ENCODE assay signal across 19 cellular contexts in genomic region chr2:231138699-231139098, GRCh38. TPM values are rescaled to one million over a fixed set of nuclear protein-coding genes. Genes with fewer than 3 reads are reported as not detected.
A peak's percentile ranks its signal among the peaks of the same experiment; 100 is the strongest.
DNase-seq lines count a peak whose midpoint lies in the region; ATAC-seq, FAIRE-seq and TF ChIP-seq lines count a peak whose summit lies in the region.
"Had no signal": no experiment of that assay in that cellular context is flagged by ENCODE, and none has a peak within 500 bp of the region (broad histone marks: within the 10 kb centered on the region; RNA-seq: fewer than 3 reads in every experiment).

No MANE protein-coding gene starts in this region.

- TF ChIP-seq POLR2A in esophagus muscularis mucosa (IDR thresholded peaks at IDR 0.05; ENCODE audit: low read depth), result no peak

- no peak for TF ChIP-seq EP300 in esophagus muscularis mucosa (IDR thresholded peaks at IDR 0.05)

- H3K36me3 ChIP-seq in esophagus muscularis mucosa, result peaks cover 0 to 13% (median 10%) of the 10 kb centered on the region in 4 donors
- no peaks in the 10 kb centered on the region for H3K36me3 ChIP-seq in rectal smooth muscle tissue (ENCODE audit: control insufficient read depth, insufficient read depth, low read length)
- H3K36me3 ChIP-seq: colonic mucosa had no signal

- H3K27ac ChIP-seq in esophagus muscularis mucosa (replicated peaks in 1 of 4), result peak overlapping the region; percentile 18 to 65 (median 40)
- peak overlapping the region; percentile 52 for H3K27ac ChIP-seq in rectal smooth muscle tissue (ENCODE audit: low read depth, low read length)
- H3K27ac ChIP-seq: colonic mucosa, heart right ventricle, HL-60, PC-9, upper lobe of left lung, WERI-Rb-1 had no signal

- no peak for FAIRE-seq in frontal cortex (lab: Jason Lieb, UNC)

- H3K9me3 ChIP-seq in esophagus muscularis mucosa, result no peaks in the 10 kb centered on the region
- H3K9me3 ChIP-seq: colonic mucosa, heart right ventricle, upper lobe of left lung had no signal

- H3K4me1 ChIP-seq in esophagus muscularis mucosa (peaks cover 0 to 4% (median under 1%) of the 10 kb centered on the region in 4 donors), rectal smooth muscle tissue (ENCODE audit: control insufficient read depth, insufficient read depth, low read length) (peaks cover 2% of the 10 kb centered on the region)
- H3K4me1 ChIP-seq: colonic mucosa had no signal

- no peaks in the 10 kb centered on the region for H3K27me3 ChIP-seq in esophagus muscularis mucosa
- H3K27me3 ChIP-seq in rectal smooth muscle tissue (ENCODE audit: control insufficient read depth, insufficient read depth, low read length), result no peaks in the 10 kb centered on the region
- H3K27me3 ChIP-seq: colonic mucosa, heart right ventricle, upper lobe of left lung had no signal

- no peak overlapping the region for H3K9ac ChIP-seq in rectal smooth muscle tissue (ENCODE audit: low read length)

- no peak for ATAC-seq in GM21576 (IDR thresholded peaks at IDR 0.05; ENCODE audit: unreplicated experiment)
- ATAC-seq: natural killer cell; stimulated activated effector memory CD8-positive, alpha-beta T cell treated with anti-CD3 and anti-CD28 coated beads, Interleukin-12 subunit alpha, Interleukin-12 subunit beta, amount 100 ng/mL, for 72 hours had no signal

- DNase-seq in NCI-H1092 (lab: John Stamatoyannopoulos, UW), result peak; percentile 62
- DNase-seq in NCI-H2196 treated with DMSO at 0.1 percent for 48 hours (lab: John Stamatoyannopoulos, UW; ENCODE audit: unreplicated experiment), result peak; percentile 94
- no peak for DNase-seq in esophagus muscularis mucosa (ENCODE audit: extremely low spot score)
- no peak for DNase-seq in frontal cortex (ENCODE audit: low spot score in 2 of 2)
- no peak for DNase-seq in activated CD4-positive, alpha-beta T cell treated with anti-CD3 and anti-CD28 coated beads, Interleukin-2, amount 50 U/mL, for 4 hours
- DNase-seq: activated CD8-positive, alpha-beta memory T cell treated with anti-CD3 and anti-CD28 coated beads for 24 hours; colonic mucosa; DMS 273 treated with DMSO at 0.1 percent for 48 hours; heart right ventricle; Karpas-422; natural killer cell; NCI-H2227 treated with DMSO at 0.1 percent for 48 hours; PC-9; upper lobe of left lung; WERI-Rb-1 had no signal

- no peak for TF ChIP-seq CTCF in esophagus muscularis mucosa (IDR thresholded peaks at IDR 0.05)

- WGBS in esophagus muscularis mucosa, result 55% methylated on average over 8 of the region's 8 CpGs

- intact Hi-C loops in esophagus muscularis mucosa (cut with DNase I), result no loop called here

- H3K4me3 ChIP-seq in esophagus muscularis mucosa (peak overlapping the region in 1 of 4 donors; percentile 7), rectal smooth muscle tissue (ENCODE audit: low read length) (no peak overlapping the region)
- H3K4me3 ChIP-seq: colonic mucosa, heart right ventricle, PC-9, upper lobe of left lung had no signal

RNA-seq across cellular contexts. Expression of gene HTR2B, which starts 13.9 kb away (rescaled TPM):
- total RNA-seq in esophagus muscularis mucosa (10 to 100 TPM; 12.1 to 46.4 (median 14.9) TPM), frontal cortex (0.41 TPM)
- total RNA-seq: natural killer cell, PC-9 had no signal

RNA-seq across cellular contexts. Expression of gene ARMC9, which starts 59.7 kb away (rescaled TPM):
- total RNA-seq in esophagus muscularis mucosa (100 to 1,000 TPM; 119 to 262 (median 152) TPM), frontal cortex (15.1 TPM)

Comparison
In these comparisons a context has a peak if more than half of its experiments do, and no peak if none do; other contexts are left out.
1. DNase-seq: peak in NCI-H1092 (single experiment) and NCI-H2196 treated with DMSO at 0.1 percent for 48 hours (single experiment); none in esophagus muscularis mucosa (single experiment), frontal cortex (0 of 2) and activated CD4-positive, alpha-beta T cell treated with anti-CD3 and anti-CD28 coated beads, Interleukin-2, amount 50 U/mL, for 4 hours (0 of 2).